In genomic region chr2:192265751-192266150, GRCh38 we compare ENCODE assay signal across 22 cellular contexts.
"Had no signal": no experiment of that assay in that cellular context is flagged by ENCODE, and none has a peak within 500 bp of the region (broad histone marks: within the 10 kb centered on the region; RNA-seq: fewer than 3 reads in every experiment).

No MANE protein-coding gene starts in this region.

- FAIRE-seq: colon, islet of Langerhans, pancreas had no signal

- H3K27me3 ChIP-seq: dorsolateral prefrontal cortex, pancreas, right lobe of liver, stomach, vagina had no signal

- DNase-seq: activated CD4-positive, alpha-beta T cell treated with anti-CD3 and anti-CD28 coated beads, Interleukin-2, amount 50 U/mL, for 4 hours; activated CD4-positive, CD25-positive, alpha-beta regulatory T cell treated with anti-CD3 and anti-CD28 coated beads, Interleukin-2, amount 50 U/mL, for 72 hours; activated effector memory CD4-positive, alpha-beta T cell treated with anti-CD3 and anti-CD28 coated beads, Interleukin-2, amount 50 U/mL, for 16 hours; activated naive CD4-positive, alpha-beta T cell treated with anti-CD3 and anti-CD28 coated beads, Interleukin-2, amount 50 U/mL, for 16 hours; activated T-cell treated with anti-CD3 and anti-CD28 coated beads, Interleukin-2, amount 50 U/mL, for 72 hours; dorsolateral prefrontal cortex; endodermal cell; left cardiac atrium; natural killer cell; pancreas; right lobe of liver; stimulated activated CD4-positive, alpha-beta T cell treated with anti-CD3 and anti-CD28 coated beads, Interleukin-4, amount 100 ng/mL, for 24 hours; stomach; T-cell; T-helper 9 cell; trophoblast cell had no signal

- H3K27ac ChIP-seq: dorsolateral prefrontal cortex, epithelial cell of prostate, pancreas, right lobe of liver, stomach, vagina had no signal

- H3K36me3 ChIP-seq: pancreas, right lobe of liver, stomach, vagina had no signal

- H3K9me3 ChIP-seq: pancreas, right lobe of liver, stomach, vagina had no signal

- H3K4me3 ChIP-seq: dorsolateral prefrontal cortex, pancreas, right lobe of liver, smooth muscle cell, stomach, vagina had no signal

- H3K4me1 ChIP-seq: pancreas, right lobe of liver, stomach, vagina had no signal

- ATAC-seq: activated T-cell treated with anti-CD3 and anti-CD28 coated beads, Interleukin-2, amount 50 U/mL, for 72 hours; left cardiac atrium; natural killer cell; pancreas; right lobe of liver; stimulated activated effector memory CD8-positive, alpha-beta T cell treated with anti-CD3 and anti-CD28 coated beads, Interleukin-12 subunit alpha, Interleukin-12 subunit beta, amount 100 ng/mL, for 72 hours; T-cell had no signal

- H3K4me2 ChIP-seq: smooth muscle cell had no signal
